ENCODE assay signal across 21 cellular contexts in the genomic region with DNA sequence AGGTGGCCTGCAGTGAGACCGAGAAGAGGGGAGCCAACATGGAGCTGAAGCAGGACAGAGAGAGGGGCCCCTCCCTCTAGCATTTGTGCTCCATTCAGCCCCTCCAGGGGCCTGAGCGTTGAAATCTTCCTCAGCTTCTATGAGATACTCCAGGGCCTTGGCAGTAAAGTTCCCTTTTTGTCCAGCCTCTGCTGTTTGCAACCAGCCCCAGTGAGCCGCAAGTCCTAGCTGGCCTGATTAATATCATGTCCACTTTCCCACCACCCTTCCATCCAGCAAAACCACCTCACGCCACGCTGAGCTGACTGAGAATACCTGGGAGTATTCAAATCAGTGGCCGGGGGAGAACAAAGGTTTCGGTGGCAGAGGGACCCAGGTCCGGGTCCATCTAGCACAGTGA. TPM values are rescaled to one million over a fixed set of nuclear protein-coding genes. Genes with fewer than 3 reads are reported as not detected.
DNase-seq lines count a peak whose midpoint lies in the region; ATAC-seq lines count a peak whose summit lies in the region.
"Had no signal": no experiment of that assay in that cellular context is flagged by ENCODE, and none has a peak within 500 bp of the region (broad histone marks: within the 10 kb centered on the region; RNA-seq: fewer than 3 reads in every experiment).

No MANE protein-coding gene starts in this region.

- intact Hi-C loops in left cardiac atrium (cut with DNase I): no loop called here

- H2BK120ac ChIP-seq in neuronal stem cell (ENCODE audit: low read depth, low read length): no peak overlapping the region

- H3K14ac ChIP-seq in neuronal stem cell (ENCODE audit: low read length): no peak overlapping the region

- H2BK12ac ChIP-seq in neuronal stem cell (ENCODE audit: low read length): no peak overlapping the region

- H2AK5ac ChIP-seq in neuronal stem cell (ENCODE audit: low read depth, low read length): peak overlapping the region; percentile 68

- H3K27me3 ChIP-seq in BLaER1 treated with 17β-estradiol and CSF1 and Interleukin-3, amounts not matched to agents 10 nM and 100 nM: peaks cover 0 to 40% (median 19%) of the 10 kb centered on the region in 11 experiments; a peak in 14 of 22 replicates
- no peaks in the 10 kb centered on the region for H3K27me3 ChIP-seq in H7 (ENCODE audit: control insufficient read depth, insufficient read depth, low read length)
- no peaks in the 10 kb centered on the region for H3K27me3 ChIP-seq in neuronal stem cell (ENCODE audit: control insufficient read depth in 3 of 3, insufficient read depth in 3 of 3, low read depth in 1 of 3, low read length in 3 of 3)
- H3K27me3 ChIP-seq: Peyer's patch, SJSA1 had no signal

- peak overlapping the region; percentile 59 for H2BK5ac ChIP-seq in neuronal stem cell (ENCODE audit: low read length)

- peak overlapping the region; percentile 18 to 67 (median 54); a peak in 20 of 22 replicates for H3K27ac ChIP-seq in BLaER1 treated with 17β-estradiol and CSF1 and Interleukin-3, amounts not matched to agents 10 nM and 100 nM
- no peak overlapping the region for H3K27ac ChIP-seq in neuronal stem cell (replicated peaks; ENCODE audit: low read length)
- H3K27ac ChIP-seq: HL-60, KMS-11, Peyer's patch, SJSA1 had no signal

- H3K4me3 ChIP-seq in BLaER1 treated with 17β-estradiol and CSF1 and Interleukin-3, amounts not matched to agents 10 nM and 100 nM: peak overlapping the region; percentile 5 to 62 (median 45); a peak in 18 of 20 replicates
- H3K4me3 ChIP-seq in H7 (ENCODE audit: insufficient read depth, low read depth, low read length) (no peak overlapping the region), neuronal stem cell (ENCODE audit: low read length in 2 of 2) (no peak overlapping the region)
- H3K4me3 ChIP-seq: GM23338, Peyer's patch, SJSA1 had no signal

- H3K4me1 ChIP-seq in BLaER1 treated with 17β-estradiol and CSF1 and Interleukin-3, amounts not matched to agents 10 nM and 100 nM: peaks cover 30 to 49% (median 40%) of the 10 kb centered on the region in 10 experiments
- H3K4me1 ChIP-seq in neuronal stem cell (ENCODE audit: control insufficient read depth in 2 of 2, insufficient read depth in 1 of 2, low read depth in 1 of 2, low read length in 2 of 2): peaks cover 2 to 8% of the 10 kb centered on the region in 2 donors
- H3K4me1 ChIP-seq: Peyer's patch, SJSA1 had no signal

- peaks cover 0 to 13% (median 0%) of the 10 kb centered on the region in 11 experiments; a peak in 5 of 22 replicates for H4K20me1 ChIP-seq in BLaER1 treated with 17β-estradiol and CSF1 and Interleukin-3, amounts not matched to agents 10 nM and 100 nM

- no peak overlapping the region for H4K91ac ChIP-seq in neuronal stem cell (ENCODE audit: low read depth, low read length, poor library complexity)

- no peak overlapping the region for H3K18ac ChIP-seq in neuronal stem cell (ENCODE audit: low read length)

- DNase-seq in H7 (peak; percentile 19), left cardiac atrium (no peak), neuronal stem cell (ENCODE audit: low spot score) (no peak), HT-29 (ENCODE audit: low spot score) (no peak), NCI-H1105 treated with DMSO at 0.1 percent for 48 hours (lab: John Stamatoyannopoulos, UW) (no peak)
- DNase-seq: Calu3; CD8-positive, alpha-beta memory T cell; HCEC 1CT; NCI-H1105; NCI-H2029 treated with DMSO at 0.1 percent for 48 hours; NCI-H2171; NCI-H345; NCI-H524; Peyer's patch had no signal

- peak overlapping the region; percentile 49 for H2BK15ac ChIP-seq in neuronal stem cell (ENCODE audit: low read length)

- H3K4ac ChIP-seq in neuronal stem cell (ENCODE audit: low read length): no peak overlapping the region

- H2AFZ ChIP-seq in neuronal stem cell (ENCODE audit: low read length): no peak overlapping the region
- H2AFZ ChIP-seq: GM23338 had no signal

- H4K8ac ChIP-seq in neuronal stem cell (ENCODE audit: low read depth, low read length): peak overlapping the region; percentile 65

- H3K36me3 ChIP-seq in BLaER1 treated with 17β-estradiol and CSF1 and Interleukin-3, amounts not matched to agents 10 nM and 100 nM: peaks cover 0 to 1% (median 0%) of the 10 kb centered on the region in 11 experiments; a peak in 1 of 22 replicates
- H3K36me3 ChIP-seq in H7 (replicated peaks; ENCODE audit: control insufficient read depth, insufficient read depth, low read length) (no peaks in the 10 kb centered on the region), neuronal stem cell (replicated peaks in 1 of 2; ENCODE audit: control insufficient read depth in 2 of 2, insufficient read depth in 2 of 2, low read length in 2 of 2) (no peaks in the 10 kb centered on the region)
- H3K36me3 ChIP-seq: Peyer's patch, SJSA1 had no signal

- H3K23ac ChIP-seq in neuronal stem cell (ENCODE audit: low read depth, low read length, poor library complexity): no peak overlapping the region

- H3K79me1 ChIP-seq in neuronal stem cell (ENCODE audit: low read depth, low read length): no peaks in the 10 kb centered on the region

- H3K9ac ChIP-seq in BLaER1 treated with 17β-estradiol and CSF1 and Interleukin-3, amounts not matched to agents 10 nM and 100 nM: peak overlapping the region; percentile 26 to 70 (median 56); a peak in 19 of 22 replicates
- H3K9ac ChIP-seq in neuronal stem cell (ENCODE audit: low read depth, low read length, poor library complexity): no peak overlapping the region
- H3K9ac ChIP-seq: KMS-11 had no signal

- peak overlapping the region; percentile 76 to 96 (median 87) for H3K4me2 ChIP-seq in BLaER1 treated with 17β-estradiol and CSF1 and Interleukin-3, amounts not matched to agents 10 nM and 100 nM
- H3K4me2 ChIP-seq in neuronal stem cell (ENCODE audit: insufficient read depth, low read length, poor library complexity, severe bottlenecking): no peak overlapping the region
- H3K4me2 ChIP-seq: GM23338, KMS-11 had no signal

- peaks cover 31 to 53% (median 46%) of the 10 kb centered on the region in 11 experiments for H3K9me3 ChIP-seq in BLaER1 treated with 17β-estradiol and CSF1 and Interleukin-3, amounts not matched to agents 10 nM and 100 nM (replicated peaks in 1 of 11)
- peaks cover 0 to 4% of the 10 kb centered on the region in 2 donors for H3K9me3 ChIP-seq in neuronal stem cell (replicated peaks in 1 of 2; ENCODE audit: control insufficient read depth in 2 of 2, insufficient read depth in 1 of 2, low read depth in 1 of 2, low read length in 2 of 2)
- H3K9me3 ChIP-seq: Peyer's patch had no signal

- WGBS in neuronal stem cell (ENCODE audit: extremely low coverage in 2 of 2, insufficient read length in 2 of 2, insufficient replicate concordance in 1 of 2), 2 donors: no CpG with 5 or more reads among the region's 8 CpGs

- ATAC-seq in left cardiac atrium (peak; percentile 26 to 53), GM21447 (IDR thresholded peaks at IDR 0.05; ENCODE audit: unreplicated experiment) (no peak), esophagus mucosa (no peak)
- ATAC-seq: GM23338 had no signal

RNA-seq across cellular contexts. Expression of a gene that starts 11.7 kb away (rescaled TPM):
- total RNA-seq in H7 (2014; rRNA removed; shearing (Covaris generic)): 1.3 and 2.8 TPM in 2 replicates
- 10 to 100 TPM in 1 of 2 donors, 1 to 10 TPM in 1; 5.9 to 10.9 TPM for total RNA-seq in left cardiac atrium
- polyA plus RNA-seq in neuronal stem cell (2013, experiment 1 of 2): 7.7 TPM
- polyA plus RNA-seq in neuronal stem cell (2013, experiment 2 of 2): 6.5 TPM
- 26.7 and 33.7 TPM in 2 replicates for total RNA-seq in HT-29 (2014; rRNA removed; shearing (Covaris generic))
- 10.0 TPM for total RNA-seq in esophagus mucosa

Comparison
In these comparisons a context has a peak if more than half of its experiments do, and no peak if none do; other contexts are left out.
1. H3K4me3 ChIP-seq: peak in BLaER1 treated with 17β-estradiol and CSF1 and Interleukin-3, amounts not matched to agents 10 nM and 100 nM (10 of 10); none in H7 (single experiment) and neuronal stem cell (0 of 2).
2. ATAC-seq: peak in left cardiac atrium (2 of 2); none in GM21447 (single experiment) and esophagus mucosa (single experiment).